9 cellular contexts compared by ENCODE assay signal in genomic region chr4:106287353-106287969, GRCh38.
DNase-seq lines count a peak whose midpoint lies in the region; ATAC-seq lines count a peak whose summit lies in the region.
"Had no signal": no experiment of that assay in that cellular context is flagged by ENCODE, and none has a peak within 500 bp of the region (broad histone marks: within the 10 kb centered on the region; RNA-seq: fewer than 3 reads in every experiment).

No MANE protein-coding gene starts in this region.

- DNase-seq in AG08396 (ENCODE audit: low spot score) (peak; percentile 48), HS-5 (ENCODE audit: low read depth) (peak; percentile 59), amniotic stem cell (lab: John Stamatoyannopoulos, UW) (peak; percentile 8), left kidney (ENCODE audit: low read depth, low spot score) (peak; percentile 78)
- DNase-seq in activated CD4-positive, CD25-positive, alpha-beta regulatory T cell (lab: John Stamatoyannopoulos, UW), result no peak
- DNase-seq: immature natural killer cell had no signal

- ATAC-seq in HG02571 (IDR thresholded peaks at IDR 0.05; ENCODE audit: unreplicated experiment) (no peak), GM19463 (IDR thresholded peaks at IDR 0.05; ENCODE audit: unreplicated experiment) (no peak), GM18502 (IDR thresholded peaks at IDR 0.05; ENCODE audit: poor library complexity, unreplicated experiment) (no peak)

Comparison
In these comparisons a context has a peak if more than half of its experiments do, and no peak if none do; other contexts are left out.
1. DNase-seq: peak in AG08396 (single experiment), HS-5 (single experiment), amniotic stem cell (single experiment) and left kidney (single experiment); none in activated CD4-positive, CD25-positive, alpha-beta regulatory T cell (0 of 4).